ENCODE assay signal across 8 cellular contexts in genomic region chr17:73231841-73232586, GRCh38. TPM values are rescaled to one million over a fixed set of nuclear protein-coding genes. Genes with fewer than 3 reads are reported as not detected.
DNase-seq lines count a peak whose midpoint lies in the region; ATAC-seq and TF ChIP-seq lines count a peak whose summit lies in the region.

No MANE protein-coding gene starts in this region.

- peak overlapping the region; percentile 98 for H3K27ac Mint-ChIP-seq in T-helper 1 cell treated with Interleukin-12 subunit alpha and Interleukin-12 subunit beta and Interleukin-4 antibody, amounts not matched to agents 30 μg/mL and 1 μg/mL, for 36 hours

- H3K27me3 ChIP-seq in prostate gland (replicated peaks; ENCODE audit: insufficient read depth), result no peaks in the 10 kb centered on the region

- TF ChIP-seq POLR2A in GM15510 (IDR thresholded peaks at IDR 0.05; ENCODE audit: borderline replicate concordance, extremely low read depth, insufficient read length), result peak; percentile 77
- peak; percentile 92 for TF ChIP-seq POLR2A in prostate gland (IDR thresholded peaks at IDR 0.05)

- H3K9me3 ChIP-seq in prostate gland, result no peaks in the 10 kb centered on the region

- peak; percentile 75 for ATAC-seq in HG02884 (IDR thresholded peaks at IDR 0.05; ENCODE audit: unreplicated experiment)
- ATAC-seq in left ventricle myocardium superior, result peak; percentile 97

- peak in 3 of 4 experiments; percentile 31 to 73 (median 63) for TF ChIP-seq CTCF in prostate gland (IDR thresholded peaks at IDR 0.05)

- H3K4me1 Mint-ChIP-seq in T-helper 1 cell treated with Interleukin-12 subunit alpha and Interleukin-12 subunit beta and Interleukin-4 antibody, amounts not matched to agents 30 μg/mL and 1 μg/mL, for 36 hours (ENCODE audit: low read depth), result peaks cover 51% of the 10 kb centered on the region

- H3K4me1 ChIP-seq in prostate gland (replicated peaks) (peaks cover 4% of the 10 kb centered on the region), urinary bladder (ENCODE audit: insufficient read depth) (peaks cover 1% of the 10 kb centered on the region)

- peak overlapping the region; percentile 91 for H3K4me3 Mint-ChIP-seq in T-helper 1 cell treated with Interleukin-12 subunit alpha and Interleukin-12 subunit beta and Interleukin-4 antibody, amounts not matched to agents 30 μg/mL and 1 μg/mL, for 36 hours

- H3K36me3 ChIP-seq in prostate gland (no peaks in the 10 kb centered on the region), urinary bladder (ENCODE audit: insufficient read depth) (peaks cover 1% of the 10 kb centered on the region)

- under 1% methylated on average over 42 of the region's 63 CpGs for WGBS in prostate gland
- under 1% methylated on average over 63 of the region's 63 CpGs for WGBS in urinary bladder

- intact Hi-C loops in left ventricle myocardium superior (cut with micrococcal nuclease), result no loop called here
- intact Hi-C loops in prostate gland (cut with DNase I), result loop anchor here (5.0 kb wide), 1 partner anchor 40 kb away; the partner anchor contains the start of gene COG1

- H3K9me3 Mint-ChIP-seq in T-helper 1 cell treated with Interleukin-12 subunit alpha and Interleukin-12 subunit beta and Interleukin-4 antibody, amounts not matched to agents 30 μg/mL and 1 μg/mL, for 36 hours, result no peaks in the 10 kb centered on the region

- H3K4me3 ChIP-seq in prostate gland (peak overlapping the region; percentile 76 to 99), urinary bladder (ENCODE audit: low read depth, low read length) (peak overlapping the region; percentile 93)

- peaks cover 21% of the 10 kb centered on the region for H3K36me3 Mint-ChIP-seq in T-helper 1 cell treated with Interleukin-12 subunit alpha and Interleukin-12 subunit beta and Interleukin-4 antibody, amounts not matched to agents 30 μg/mL and 1 μg/mL, for 36 hours (ENCODE audit: low read depth)

- DNase-seq in NCI-H1694 (lab: John Stamatoyannopoulos, UW) (peak; percentile 93), left ventricle myocardium superior (peak; percentile 98), prostate gland (ENCODE audit: low spot score) (peak; percentile 94)

- H3K27ac ChIP-seq in angular gyrus (ENCODE audit: low read depth, low read length), result peak overlapping the region; percentile 58
- peak overlapping the region; percentile 82 to 87 for H3K27ac ChIP-seq in prostate gland
- peak overlapping the region; percentile 62 for H3K27ac ChIP-seq in urinary bladder (ENCODE audit: low read depth)

- no peaks in the 10 kb centered on the region for H3K27me3 Mint-ChIP-seq in T-helper 1 cell treated with Interleukin-12 subunit alpha and Interleukin-12 subunit beta and Interleukin-4 antibody, amounts not matched to agents 30 μg/mL and 1 μg/mL, for 36 hours (ENCODE audit: low read depth)

RNA-seq across cellular contexts. Expression of gene CPSF4L, which starts 29.7 kb away (rescaled TPM):
- total RNA-seq in left ventricle myocardium superior, result not detected
- not detected for total RNA-seq in prostate gland
- total RNA-seq in urinary bladder, result 0.42 TPM
- not detected for polyA plus RNA-seq in urinary bladder

RNA-seq across cellular contexts. Expression of gene COG1, which starts 39.2 kb away (rescaled TPM):
- total RNA-seq in left ventricle myocardium superior (58.2 TPM), prostate gland (10 to 100 TPM; 34.6 to 52.5 TPM), urinary bladder (19.1 TPM)
- 27.0 TPM for polyA plus RNA-seq in urinary bladder

Comparison
In these comparisons a context has a peak if more than half of its experiments do, and no peak if none do; other contexts are left out.
1. Peak in every context shown above with its lines: DNase-seq, ATAC-seq, H3K4me3 ChIP-seq and H3K27ac ChIP-seq.